8 cellular contexts compared by ENCODE assay signal in genomic region chr1:31762726-31763670, GRCh38. TPM values are rescaled to one million over a fixed set of nuclear protein-coding genes. Genes with fewer than 3 reads are reported as not detected.
DNase-seq lines count a peak whose midpoint lies in the region; ATAC-seq, FAIRE-seq and TF ChIP-seq lines count a peak whose summit lies in the region.

No MANE protein-coding gene starts in this region.

- DNase-seq in NCI-H1694 treated with DMSO at 0.1 percent for 48 hours (lab: John Stamatoyannopoulos, UW) (peak; percentile 52), UCSD-AML1 (lab: John Stamatoyannopoulos, UW; ENCODE audit: unreplicated experiment) (peak; percentile 73), T47D (ENCODE audit: low read depth in 1 of 2, low spot score in 1 of 2) (peak; percentile 71 to 84), iPS-NIHi11 (ENCODE audit: low spot score) (peak; percentile 88), small intestine (peak; percentile 41)

- H3K27me3 ChIP-seq in small intestine (ENCODE audit: control insufficient read depth in 2 of 2, insufficient read depth in 2 of 2, low read length in 2 of 2) = peaks cover 0 to 4% of the 10 kb centered on the region in 2 donors

- H3K9me3 ChIP-seq in small intestine (ENCODE audit: control insufficient read depth, low read depth) = no peaks in the 10 kb centered on the region

- H3K4me1 ChIP-seq in small intestine (ENCODE audit: control insufficient read depth in 2 of 2, insufficient read depth in 1 of 2, low read depth in 1 of 2, low read length in 1 of 2) = no peaks in the 10 kb centered on the region

- no peak overlapping the region for H3K27ac ChIP-seq in small intestine (ENCODE audit: low read depth in 1 of 2, low read length in 1 of 2)

- H3K36me3 ChIP-seq in small intestine (ENCODE audit: control insufficient read depth in 2 of 2, insufficient read depth in 2 of 2, low read length in 2 of 2) = no peaks in the 10 kb centered on the region

- no peak for FAIRE-seq in small intestine (lab: Jason Lieb, UNC)

- peak; percentile 58 for TF ChIP-seq CTCF in GM12872 (IDR thresholded peaks at IDR 0.05; ENCODE audit: insufficient read depth, low read depth, low read length)

- H3K4me3 ChIP-seq in small intestine (ENCODE audit: low read depth in 1 of 2, low read length in 2 of 2) = peak overlapping the region in 1 of 2 donors; percentile 56

- WGBS in small intestine, 3 donors = 1% methylated on average over 44 to 60 of the region's 60 CpGs

- in situ Hi-C loops in T47D (cut with HindIII; ENCODE audit: low pct_unique_long_range_greater_than_20kb, low sequenced_read_pairs) = no loop called here

- no peak for ATAC-seq in GM21360 (IDR thresholded peaks at IDR 0.05; ENCODE audit: unreplicated experiment)
- ATAC-seq in HG02840 (IDR thresholded peaks at IDR 0.05; ENCODE audit: low FRiP score, unreplicated experiment) = no peak

RNA-seq across cellular contexts. Expression of gene ADGRB2, which starts 1.1 kb away (rescaled TPM):
- 10 to 100 TPM in 1 of 3 donors, 1 to 10 TPM in 2; 4.8 to 18.3 (median 4.9) TPM for polyA plus RNA-seq in small intestine

RNA-seq across cellular contexts. Expression of gene SPOCD1, which starts 52.8 kb away (rescaled TPM):
- 1 to 10 TPM in 1 of 3 donors, under 1 TPM in 1, not detected in 1; 0.81 to 1.1 TPM for polyA plus RNA-seq in small intestine

RNA-seq across cellular contexts. Expression of gene COL16A1, which starts 59.2 kb away (rescaled TPM):
- 10 to 100 TPM; 12.3 to 18.1 (median 15.3) TPM for polyA plus RNA-seq in small intestine
